8 cellular contexts compared by ENCODE assay signal in the genomic region with DNA sequence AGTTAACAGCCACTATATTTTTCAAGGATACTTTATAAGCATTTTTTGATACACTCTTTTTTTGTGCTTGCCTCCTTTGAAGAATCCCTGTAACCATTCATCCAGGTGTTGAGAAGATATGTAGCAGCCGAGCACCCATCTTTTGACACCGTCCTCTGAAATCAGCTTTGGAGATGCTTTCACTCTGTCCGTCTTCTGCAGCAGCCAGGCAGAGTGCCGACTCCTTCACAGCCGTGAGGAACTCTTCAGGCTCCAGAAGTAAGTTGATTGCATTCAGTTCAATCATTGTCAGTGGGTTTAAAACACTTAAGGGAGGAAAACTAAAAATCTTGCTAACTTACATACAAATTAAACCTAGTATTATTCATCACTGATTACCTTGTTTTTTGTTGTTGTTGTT.
"Had no signal": no experiment of that assay in that cellular context is flagged by ENCODE, and none has a peak within 500 bp of the region (broad histone marks: within the 10 kb centered on the region; RNA-seq: fewer than 3 reads in every experiment).

No MANE protein-coding gene starts in this region.

- DNase-seq: GOT3, H9, HCEC 1CT, IMR-90, KG1 had no signal

- H3K4me3 Mint-ChIP-seq: H9 had no signal

- H3K27ac Mint-ChIP-seq: H9 had no signal

- H3K4me1 Mint-ChIP-seq: H9 had no signal

- H3K4me3 ChIP-seq: K562 had no signal

- ATAC-seq: K562 had no signal

- FAIRE-seq: H54, HTR-8/SVneo, K562 had no signal
